1 cellular context compared by ENCODE assay signal in the genomic region with DNA sequence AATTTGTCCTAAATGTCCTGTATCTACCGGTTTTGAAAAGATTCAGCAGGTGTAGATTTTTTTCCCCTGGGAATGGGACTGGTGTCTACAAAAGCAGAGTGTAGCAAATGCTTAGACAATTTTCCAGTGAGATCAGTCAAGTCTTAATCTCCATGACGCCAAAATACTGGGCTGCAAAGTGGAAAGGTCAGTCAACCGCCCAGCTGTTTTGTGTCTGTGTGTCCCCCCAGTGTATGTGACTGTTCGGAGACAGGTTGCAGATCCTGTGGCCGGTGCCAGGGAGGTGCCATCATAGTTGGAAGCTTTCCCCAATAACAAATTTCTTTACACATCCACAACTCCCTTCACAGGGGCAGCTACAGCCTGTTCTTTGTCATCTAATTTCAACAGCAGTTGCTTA.
TF ChIP-seq lines count a peak whose summit lies in the region.

No MANE protein-coding gene starts in this region.

TF ChIP-seq in H1, 55 proteins besides CTCF, POLR2A, EP300 and RAD21:
- TF ChIP-seq SUZ12 (IDR thresholded peaks at IDR 0.05; ENCODE audit: low read length) = no peak
- TF ChIP-seq EZH2 (IDR thresholded peaks at IDR 0.05; ENCODE audit: low read depth, low read length, severe bottlenecking) = no peak
- no peak for TF ChIP-seq BCL11A (IDR thresholded peaks at IDR 0.05; ENCODE audit: low read depth in 2 of 2, low read length in 2 of 2)
- TF ChIP-seq TCF12 (IDR thresholded peaks at IDR 0.05; ENCODE audit: low read depth, low read length) = no peak
- TF ChIP-seq, protein P1, sequence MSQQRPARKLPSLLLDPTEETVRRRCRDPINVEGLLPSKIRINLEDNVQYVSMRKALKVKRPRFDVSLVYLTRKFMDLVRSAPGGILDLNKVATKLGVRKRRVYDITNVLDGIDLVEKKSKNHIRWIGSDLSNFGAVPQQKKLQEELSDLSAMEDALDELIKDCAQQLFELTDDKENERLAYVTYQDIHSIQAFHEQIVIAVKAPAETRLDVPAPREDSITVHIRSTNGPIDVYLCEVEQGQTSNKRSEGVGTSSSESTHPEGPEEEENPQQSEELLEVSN (IDR thresholded peaks at IDR 0.05) = no peak
- TF ChIP-seq GABPA (IDR thresholded peaks at IDR 0.05; ENCODE audit: borderline replicate concordance, insufficient read depth, low read length) = no peak
TF ChIP-seq in H1: peak in this region for 0.
